In the genomic region with DNA sequence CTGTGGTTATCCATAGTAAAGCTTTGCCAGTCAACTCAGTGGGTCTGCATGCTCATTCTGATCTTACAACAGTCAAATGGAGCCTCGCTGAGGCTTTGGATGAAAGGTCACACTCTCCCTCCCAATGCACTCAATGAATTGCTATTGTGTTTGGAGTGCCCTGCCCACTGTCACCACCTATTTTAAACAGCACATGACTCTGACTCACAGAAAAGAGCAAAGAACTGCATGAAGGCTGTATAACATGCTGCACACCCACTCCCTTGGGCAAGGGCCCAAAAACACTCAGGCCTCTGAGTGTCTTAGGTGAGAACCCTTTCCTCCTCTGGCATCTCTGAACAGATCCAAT, we compare ENCODE assay signal across 9 cellular contexts.
A peak's percentile ranks its signal among the peaks of the same experiment; 100 is the strongest.
DNase-seq lines count a peak whose midpoint lies in the region; ATAC-seq and TF ChIP-seq lines count a peak whose summit lies in the region.
"Had no signal": no experiment of that assay in that cellular context is flagged by ENCODE, and none has a peak within 500 bp of the region (broad histone marks: within the 10 kb centered on the region; RNA-seq: fewer than 3 reads in every experiment).

No MANE protein-coding gene starts in this region.

- H3K27me3 Mint-ChIP-seq in activated T-cell treated with anti-CD3 and anti-CD28 coated beads, Interleukin-2, amount 50 U/mL, for 24 hours, result peaks cover 14% of the 10 kb centered on the region
- no peaks in the 10 kb centered on the region; the same call in 1 of the 2 replicates for H3K27me3 Mint-ChIP-seq in H9 (ENCODE audit: low read depth)
- H3K27me3 Mint-ChIP-seq in activated CD8-positive, alpha-beta memory T cell treated with anti-CD3 and anti-CD28 coated beads, Interleukin-2, amount 10 ng/mL, durations not matched to agents 7 days and 5 days, result peaks cover 3% of the 10 kb centered on the region

- H3K56ac ChIP-seq in H9 (ENCODE audit: insufficient read length, low read depth, low read length), result no peak overlapping the region

- no peak overlapping the region for H2BK15ac ChIP-seq in H9 (ENCODE audit: low read depth, low read length)

- H3K27me3 ChIP-seq in cardiac muscle cell (no peaks in the 10 kb centered on the region), thoracic aorta (replicated peaks; ENCODE audit: insufficient read depth) (no peaks in the 10 kb centered on the region), H9 (ENCODE audit: insufficient read depth, low read length) (no peaks in the 10 kb centered on the region)

- no peak overlapping the region for H2BK120ac ChIP-seq in H9 (ENCODE audit: low read depth, low read length, poor library complexity, severe bottlenecking)

- H3K36me3 ChIP-seq in cardiac muscle cell (no peaks in the 10 kb centered on the region), thoracic aorta (no peaks in the 10 kb centered on the region)

- H4K8ac ChIP-seq in H9 (replicated peaks; ENCODE audit: insufficient read length, low read depth, low read length), result no peak overlapping the region

- no peak overlapping the region for H3K4me3 ChIP-seq in cardiac muscle cell
- H3K4me3 ChIP-seq in thoracic aorta, result no peak overlapping the region

- no peak overlapping the region for H3K9ac ChIP-seq in H9 (ENCODE audit: extremely low read depth, insufficient read length, low read length)

- no peaks in the 10 kb centered on the region for H3K79me1 ChIP-seq in H9 (ENCODE audit: insufficient read depth, low read depth, low read length, poor library complexity, severe bottlenecking)

- H3K36me3 Mint-ChIP-seq in activated T-cell treated with anti-CD3 and anti-CD28 coated beads, Interleukin-2, amount 50 U/mL, for 24 hours (ENCODE audit: low read depth), result no peaks in the 10 kb centered on the region
- H3K36me3 Mint-ChIP-seq in H9 (ENCODE audit: insufficient read depth in 1 of 3, low read depth in 3 of 3), result no peaks in the 10 kb centered on the region
- no peaks in the 10 kb centered on the region for H3K36me3 Mint-ChIP-seq in activated CD8-positive, alpha-beta memory T cell treated with anti-CD3 and anti-CD28 coated beads, Interleukin-2, amount 10 ng/mL, durations not matched to agents 7 days and 5 days
- H3K36me3 Mint-ChIP-seq: CD4-positive, CD25-positive, alpha-beta regulatory T cell had no signal

- H3K27ac ChIP-seq in cardiac muscle cell (no peak overlapping the region), thoracic aorta (no peak overlapping the region), H9 (ENCODE audit: insufficient read length, low read depth, low read length) (no peak overlapping the region)

- H3K9me3 ChIP-seq in cardiac muscle cell (ENCODE audit: low read depth) (no peaks in the 10 kb centered on the region), thoracic aorta (no peaks in the 10 kb centered on the region), H9 (ENCODE audit: control insufficient read depth, low read depth, low read length) (no peaks in the 10 kb centered on the region)

- H3K18ac ChIP-seq in H9 (ENCODE audit: insufficient read length, low read depth, low read length), result no peak overlapping the region

- WGBS in H9 (ENCODE audit: extremely low coverage, insufficient read length, low lambda C conversion rate), result no CpG with 5 or more reads among the region's 1 CpG

- CTCF ChIA-PET in activated CD8-positive, alpha-beta memory T cell treated with anti-CD3 and anti-CD28 coated beads, Interleukin-2, amount 10 ng/mL, durations not matched to agents 7 days and 5 days (lab: Charles Lee), result no interaction called here

- no peak overlapping the region for H3K4me3 Mint-ChIP-seq in activated T-cell treated with anti-CD3 and anti-CD28 coated beads, Interleukin-2, amount 50 U/mL, for 24 hours
- no peak overlapping the region for H3K4me3 Mint-ChIP-seq in H9
- no peak overlapping the region for H3K4me3 Mint-ChIP-seq in activated CD8-positive, alpha-beta memory T cell treated with anti-CD3 and anti-CD28 coated beads, Interleukin-2, amount 10 ng/mL, durations not matched to agents 7 days and 5 days
- H3K4me3 Mint-ChIP-seq: CD4-positive, CD25-positive, alpha-beta regulatory T cell had no signal

- no peaks in the 10 kb centered on the region for H3K4me1 ChIP-seq in cardiac muscle cell (ENCODE audit: low read depth)
- peaks cover 0 to under 1% of the 10 kb centered on the region in 2 donors for H3K4me1 ChIP-seq in thoracic aorta (ENCODE audit: control insufficient read depth in 1 of 2, low read depth in 2 of 2)
- peaks cover 2% of the 10 kb centered on the region; the same call in 1 of the 2 replicates for H3K4me1 ChIP-seq in H9 (ENCODE audit: insufficient read depth, low read length)

- no peak overlapping the region for H2AK5ac ChIP-seq in H9 (ENCODE audit: insufficient read length, low read length)

- no peak for TF ChIP-seq CTCF in cardiac muscle cell (IDR thresholded peaks at IDR 0.05; ENCODE audit: low read depth, low read length)
- no peak for TF ChIP-seq CTCF in thoracic aorta (IDR thresholded peaks at IDR 0.05)
- no peak for TF ChIP-seq CTCF in H9 (conservative IDR thresholded peaks at IDR 0.05)

- ATAC-seq in thoracic aorta (ENCODE audit: insufficient number of reproducible peaks, low FRiP score, low read depth), result peak; percentile 23
- ATAC-seq in GM21528 (IDR thresholded peaks at IDR 0.05; ENCODE audit: low FRiP score, unreplicated experiment), result no peak
- no peak for ATAC-seq in activated CD8-positive, alpha-beta memory T cell treated with anti-CD3 and anti-CD28 coated beads, Interleukin-2, amount 10 ng/mL, durations not matched to agents 7 days and 5 days

- H2AFZ ChIP-seq in H9 (ENCODE audit: low read length), result no peak overlapping the region

- H2BK20ac ChIP-seq in H9 (ENCODE audit: low read depth, low read length, poor library complexity, severe bottlenecking), result no peak overlapping the region

- H3K4me1 Mint-ChIP-seq in activated T-cell treated with anti-CD3 and anti-CD28 coated beads, Interleukin-2, amount 50 U/mL, for 24 hours (ENCODE audit: low read depth), result peaks cover 17% of the 10 kb centered on the region
- peaks cover 4 to 12% of the 10 kb centered on the region in 2 experiments; a peak in 3 of 4 replicates for H3K4me1 Mint-ChIP-seq in H9
- H3K4me1 Mint-ChIP-seq in activated CD8-positive, alpha-beta memory T cell treated with anti-CD3 and anti-CD28 coated beads, Interleukin-2, amount 10 ng/mL, durations not matched to agents 7 days and 5 days, result peaks cover 4% of the 10 kb centered on the region

- H3K23me2 ChIP-seq in H9 (ENCODE audit: insufficient read length, low read depth, low read length, poor library complexity, severe bottlenecking), result no peaks in the 10 kb centered on the region

- H3K9me3 Mint-ChIP-seq in activated T-cell treated with anti-CD3 and anti-CD28 coated beads, Interleukin-2, amount 50 U/mL, for 24 hours, result no peaks in the 10 kb centered on the region
- H3K9me3 Mint-ChIP-seq in H9, result no peaks in the 10 kb centered on the region
- H3K9me3 Mint-ChIP-seq in activated CD8-positive, alpha-beta memory T cell treated with anti-CD3 and anti-CD28 coated beads, Interleukin-2, amount 10 ng/mL, durations not matched to agents 7 days and 5 days (ENCODE audit: low read depth), result no peaks in the 10 kb centered on the region

- no peak overlapping the region for H3K14ac ChIP-seq in H9 (ENCODE audit: insufficient read depth, low read length)

- H3T11ph ChIP-seq in H9 (ENCODE audit: low read length), result no peak overlapping the region

- DNase-seq in activated T-cell treated with anti-CD3 and anti-CD28 coated beads, Interleukin-2, amount 50 U/mL, for 24 hours, result no peak
- no peak for DNase-seq in activated T-cell treated with anti-CD3 and anti-CD28 coated beads, Interleukin-2, amount 50 U/mL, for 1 hour
- DNase-seq in NCI-H748 treated with DMSO at 0.1 percent for 48 hours (lab: John Stamatoyannopoulos, UW), result peak; percentile 14
- DNase-seq in cardiac muscle cell (ENCODE audit: low read depth in 1 of 2, low spot score in 1 of 2), result peak; percentile 11 to 89
- no peak for DNase-seq in thoracic aorta (ENCODE audit: low spot score)
- no peak for DNase-seq in H9
- DNase-seq in activated CD8-positive, alpha-beta memory T cell treated with anti-CD3 and anti-CD28 coated beads, Interleukin-2, amount 10 ng/mL, durations not matched to agents 7 days and 5 days, result no peak
- DNase-seq: CD4-positive, CD25-positive, alpha-beta regulatory T cell had no signal

- H3K27ac Mint-ChIP-seq in activated T-cell treated with anti-CD3 and anti-CD28 coated beads, Interleukin-2, amount 50 U/mL, for 24 hours, result peak overlapping the region; percentile 23
- no peak overlapping the region for H3K27ac Mint-ChIP-seq in H9
- no peak overlapping the region for H3K27ac Mint-ChIP-seq in activated CD8-positive, alpha-beta memory T cell treated with anti-CD3 and anti-CD28 coated beads, Interleukin-2, amount 10 ng/mL, durations not matched to agents 7 days and 5 days
- H3K27ac Mint-ChIP-seq: CD4-positive, CD25-positive, alpha-beta regulatory T cell had no signal

- no peak overlapping the region for H3K4ac ChIP-seq in H9 (ENCODE audit: low read depth, low read length)

- H3K79me2 ChIP-seq in H9 (ENCODE audit: insufficient read depth, low read length), result no peaks in the 10 kb centered on the region

- H2BK12ac ChIP-seq in H9 (ENCODE audit: insufficient read length, low read depth, low read length), result no peak overlapping the region

- no peak overlapping the region for H4K5ac ChIP-seq in H9 (ENCODE audit: insufficient read length, low read depth, low read length)

- H2BK5ac ChIP-seq in H9 (ENCODE audit: insufficient read length, low read length), result no peak overlapping the region

- H3K23ac ChIP-seq in H9 (ENCODE audit: insufficient read length, low read depth, low read length), result no peak overlapping the region

- no peak overlapping the region for H4K91ac ChIP-seq in H9 (ENCODE audit: insufficient read length, low read depth, low read length)

- no peaks in the 10 kb centered on the region for H4K20me1 ChIP-seq in H9 (ENCODE audit: control insufficient read depth, insufficient read depth, insufficient read length)

- no peak overlapping the region for H3K4me2 ChIP-seq in H9 (ENCODE audit: insufficient read depth, insufficient read length, low read length)

Comparison
In these comparisons a context has a peak if more than half of its experiments do, and no peak if none do; other contexts are left out.
1. DNase-seq: peak in NCI-H748 treated with DMSO at 0.1 percent for 48 hours (single experiment) and cardiac muscle cell (2 of 2); none in activated T-cell treated with anti-CD3 and anti-CD28 coated beads, Interleukin-2, amount 50 U/mL, for 24 hours (single experiment), activated T-cell treated with anti-CD3 and anti-CD28 coated beads, Interleukin-2, amount 50 U/mL, for 1 hour (single experiment), thoracic aorta (single experiment), H9 (single experiment) and activated CD8-positive, alpha-beta memory T cell treated with anti-CD3 and anti-CD28 coated beads, Interleukin-2, amount 10 ng/mL, durations not matched to agents 7 days and 5 days (single experiment).